Comparison of ENCODE assay signal across 8 cellular contexts in the genomic region with DNA sequence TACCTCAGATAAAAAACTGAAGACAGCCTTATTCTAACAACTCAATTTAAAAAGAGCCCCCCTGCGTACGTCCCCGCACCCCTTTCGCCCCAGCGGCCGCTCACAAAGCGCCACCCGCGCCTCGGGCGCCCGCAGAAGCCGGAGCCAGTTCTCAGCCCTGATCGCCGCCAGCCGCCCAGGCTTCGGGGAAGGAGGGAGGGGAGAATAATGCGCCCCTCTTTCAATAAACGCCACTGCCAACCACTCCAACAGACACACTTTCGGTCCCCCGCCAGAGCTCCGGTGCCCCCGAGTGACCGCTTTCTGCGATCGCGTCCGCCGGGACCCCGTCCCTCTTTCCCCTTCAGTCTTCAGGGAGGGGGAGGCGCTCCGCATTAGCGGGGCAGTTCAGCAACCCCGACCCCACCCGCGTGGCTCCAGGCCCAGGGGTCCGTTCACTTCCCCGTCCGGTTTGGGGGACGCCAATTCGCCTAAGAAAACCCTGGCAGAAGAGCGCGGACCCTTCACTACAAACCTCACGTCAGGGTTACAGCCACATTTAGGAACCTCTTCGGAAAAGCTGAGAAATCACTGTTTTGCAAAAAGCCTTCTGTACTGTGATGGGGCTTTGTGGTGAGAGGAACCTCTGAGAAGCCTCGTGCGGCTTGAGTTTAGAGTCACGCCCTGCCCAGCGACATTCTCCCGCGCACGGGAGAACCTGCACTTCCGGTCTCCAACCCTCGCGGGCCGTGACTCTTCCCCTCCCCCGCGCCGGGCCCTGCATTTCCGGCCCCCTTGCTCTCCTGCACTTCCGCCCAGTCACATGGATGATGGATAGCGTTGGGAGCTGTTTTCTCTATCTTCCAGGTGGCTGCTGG. TPM values are rescaled to one million over a fixed set of nuclear protein-coding genes. Genes with fewer than 3 reads are reported as not detected.
DNase-seq lines count a peak whose midpoint lies in the region; TF ChIP-seq lines count a peak whose summit lies in the region.

No MANE protein-coding gene starts in this region.

- H3K4ac ChIP-seq in mesendoderm (ENCODE audit: low read depth, low read length), result no peak overlapping the region

- H3K27me3 Mint-ChIP-seq in immature natural killer cell (ENCODE audit: low read depth in 3 of 3), result peaks cover 4% of the 10 kb centered on the region in 3 donors

- H3K23ac ChIP-seq in mesendoderm (ENCODE audit: low read length), result no peak overlapping the region

- H3K36me3 ChIP-seq in ACC112 (ENCODE audit: insufficient read depth, low read length) (no peaks in the 10 kb centered on the region), H7 (replicated peaks; ENCODE audit: control insufficient read depth, insufficient read depth, low read length) (no peaks in the 10 kb centered on the region), mesendoderm (ENCODE audit: control insufficient read depth, insufficient read depth, low read length) (no peaks in the 10 kb centered on the region)

- no peak overlapping the region for H2BK120ac ChIP-seq in mesendoderm (ENCODE audit: low read depth, low read length)

- WGBS in mesendoderm (ENCODE audit: extremely low coverage, insufficient coverage, low lambda C conversion rate), result no CpG with 5 or more reads among the region's 62 CpGs

- peak overlapping the region in 2 of 5 donors; percentile 14 to 38 for H3K4me3 Mint-ChIP-seq in immature natural killer cell

- peak overlapping the region; percentile 97 for H2AFZ ChIP-seq in ACC112 (ENCODE audit: low read length, unreplicated experiment)

- H3K4me1 Mint-ChIP-seq in immature natural killer cell, result peaks cover 7 to 11% of the 10 kb centered on the region in 2 donors

- H4K8ac ChIP-seq in mesendoderm (ENCODE audit: low read depth, low read length), result peak overlapping the region; percentile 7

- no peaks in the 10 kb centered on the region for H3K79me2 ChIP-seq in ACC112 (ENCODE audit: control insufficient read depth, insufficient read depth, low read length, unreplicated experiment)
- H3K79me2 ChIP-seq in mesendoderm (ENCODE audit: control insufficient read depth, insufficient read depth, low read length), result no peaks in the 10 kb centered on the region

- H3K18ac ChIP-seq in mesendoderm (ENCODE audit: low read length), result no peak overlapping the region

- H3K36me3 Mint-ChIP-seq in immature natural killer cell, result peaks cover 3 to 9% (median 7%) of the 10 kb centered on the region in 3 donors

- in situ Hi-C loops in astrocyte of the spinal cord (cut with HindIII; ENCODE audit: low sequenced_read_pairs), result no loop called here

- no peak overlapping the region for H4K5ac ChIP-seq in mesendoderm (ENCODE audit: low read length)

- peaks cover 13 to 59% (median 38%) of the 10 kb centered on the region in 6 donors for H3K9me3 Mint-ChIP-seq in immature natural killer cell

- H3K9ac ChIP-seq in mesendoderm (ENCODE audit: low read length), result peak overlapping the region; percentile 63

- no peak overlapping the region for H3K27ac Mint-ChIP-seq in immature natural killer cell

- H3K4me1 ChIP-seq in ACC112 (ENCODE audit: control insufficient read depth, insufficient read depth, low read length, unreplicated experiment) (no peaks in the 10 kb centered on the region), mesendoderm (ENCODE audit: control insufficient read depth, low read depth, low read length) (no peaks in the 10 kb centered on the region)

- no peak overlapping the region for H2AK5ac ChIP-seq in mesendoderm (ENCODE audit: low read length)

- H3K27ac ChIP-seq in ACC112 (ENCODE audit: low read depth, low read length) (no peak overlapping the region), mesendoderm (ENCODE audit: low read depth, low read length) (no peak overlapping the region)

- H3K4me2 ChIP-seq in mesendoderm (ENCODE audit: low read length), result peak overlapping the region; percentile 77

- H3K27me3 ChIP-seq in ACC112 (ENCODE audit: insufficient read depth, low read length), result peaks cover 89% of the 10 kb centered on the region
- H3K27me3 ChIP-seq in H7 (ENCODE audit: control insufficient read depth, insufficient read depth, low read length), result peaks cover 60% of the 10 kb centered on the region
- peaks cover 20% of the 10 kb centered on the region for H3K27me3 ChIP-seq in mesendoderm (ENCODE audit: insufficient read depth, low read length, poor library complexity)

- TF ChIP-seq CTCF in astrocyte of the spinal cord (IDR thresholded peaks at IDR 0.05; ENCODE audit: low read depth, low read length), result no peak

- no peak overlapping the region for H2BK15ac ChIP-seq in mesendoderm (replicated peaks; ENCODE audit: low read depth)

- H3K4me3 ChIP-seq in ACC112 (ENCODE audit: low read depth, low read length) (peak overlapping the region; percentile 76), H7 (ENCODE audit: insufficient read depth, low read depth, low read length) (peak overlapping the region; percentile 43), astrocyte of the spinal cord (ENCODE audit: low read depth, low read length) (peak overlapping the region; percentile 47), mesendoderm (ENCODE audit: low read length) (peak overlapping the region; percentile 36)

- H3K79me1 ChIP-seq in mesendoderm (ENCODE audit: low read length), result no peaks in the 10 kb centered on the region

- peak; percentile 71 for DNase-seq in H7
- no peak for DNase-seq in astrocyte of the spinal cord (ENCODE audit: low read depth, low spot score)
- peak; percentile 87 for DNase-seq in mesendoderm
- DNase-seq in immature natural killer cell, result no peak
- DNase-seq in T1000 (lab: John Stamatoyannopoulos, UW), result no peak
- no peak for DNase-seq in NOMO-1 treated with DMSO at 0.1 percent for 48 hours (lab: John Stamatoyannopoulos, UW; ENCODE audit: unreplicated experiment)
- DNase-seq in AG08395 (ENCODE audit: low spot score), result no peak

- H2BK5ac ChIP-seq in mesendoderm (ENCODE audit: low read length), result no peak overlapping the region

- H3K56ac ChIP-seq in mesendoderm (ENCODE audit: low read length), result peak overlapping the region; percentile 88

RNA-seq across cellular contexts. Expression of a gene that starts 18.7 kb away (rescaled TPM):
- total RNA-seq in H7 (2014; rRNA removed; shearing (Covaris generic)), result 0.04 and 0.14 TPM in 2 replicates
- 0.10 TPM for polyA plus RNA-seq in mesendoderm (2013, experiment 1 of 2)
- 0.10 TPM for polyA plus RNA-seq in mesendoderm (2013, experiment 2 of 2)
- polyA plus RNA-seq in immature natural killer cell, result not detected

Comparison
In these comparisons a context has a peak if more than half of its experiments do, and no peak if none do; other contexts are left out.
1. DNase-seq: peak in H7 (single experiment) and mesendoderm (single experiment); none in astrocyte of the spinal cord (single experiment), immature natural killer cell (0 of 3), T1000 (single experiment), NOMO-1 treated with DMSO at 0.1 percent for 48 hours (single experiment) and AG08395 (single experiment).
2. Peak in every context shown above with its lines, with median percentiles within 50 percentile points of each other: H3K4me3 ChIP-seq.